Comparison of ENCODE assay signal across 9 cellular contexts in genomic region chr19:741506-742131, GRCh38. TPM values are rescaled to one million over a fixed set of nuclear protein-coding genes. Genes with fewer than 3 reads are reported as not detected.
DNase-seq lines count a peak whose midpoint lies in the region; ATAC-seq and TF ChIP-seq lines count a peak whose summit lies in the region.
"Had no signal": no experiment of that assay in that cellular context is flagged by ENCODE, and none has a peak within 500 bp of the region (broad histone marks: within the 10 kb centered on the region; RNA-seq: fewer than 3 reads in every experiment).

No MANE protein-coding gene starts in this region.

- TF ChIP-seq CTCF in GM12872 (IDR thresholded peaks at IDR 0.05; ENCODE audit: insufficient read depth, low read depth, low read length) (0 out of 3 replicates have a peak, but pooled peaks have one; percentile 26), mucosa of descending colon (IDR thresholded peaks at IDR 0.05) (no peak), omental fat pad (IDR thresholded peaks at IDR 0.05) (no peak)

- ATAC-seq in mucosa of descending colon (no peak), omental fat pad (ENCODE audit: low FRiP score) (no peak)
- ATAC-seq: psoas muscle had no signal

- intact Hi-C loops in mucosa of descending colon (cut with DNase I, micrococcal nuclease): no loop called here

- H3K4me1 ChIP-seq in mucosa of descending colon (ENCODE audit: low read depth): peaks cover 36% of the 10 kb centered on the region
- H3K4me1 ChIP-seq: psoas muscle had no signal

- H3K36me3 ChIP-seq in mucosa of descending colon (ENCODE audit: low read depth): no peaks in the 10 kb centered on the region

- peaks cover 4% of the 10 kb centered on the region for H3K9me3 ChIP-seq in mucosa of descending colon

- DNase-seq in DMS53 (lab: John Stamatoyannopoulos, UW): peak; percentile 48
- DNase-seq in DMS53 treated with DMSO at 0.1 percent for 48 hours (lab: John Stamatoyannopoulos, UW; ENCODE audit: unreplicated experiment): no peak
- peak; percentile 21 for DNase-seq in RPMI7951 (ENCODE audit: low read depth)
- DNase-seq in iPS DF 19.7 (ENCODE audit: low read depth, low spot score): peak; percentile 56
- no peak for DNase-seq in GM19240 (ENCODE audit: insufficient read length, low spot score)
- no peak for DNase-seq in mucosa of descending colon
- DNase-seq in omental fat pad (ENCODE audit: low spot score): no peak
- DNase-seq: psoas muscle had no signal

- H3K4me3 ChIP-seq in mucosa of descending colon: no peak overlapping the region
- H3K4me3 ChIP-seq: psoas muscle had no signal

RNA-seq across cellular contexts. Expression of gene MISP, which starts 9.3 kb away (rescaled TPM):
- total RNA-seq in RPMI7951 (2014; rRNA removed; shearing (Covaris generic)): not detected in 2 replicates
- total RNA-seq in mucosa of descending colon (100 to 1,000 TPM; 184 to 443 (median 361) TPM), omental fat pad (1 to 10 TPM in 3 of 4 donors, not detected in 1; 1.4 to 9.6 (median 3.2) TPM)

RNA-seq across cellular contexts. Expression of gene PALM, which starts 32.9 kb away (rescaled TPM):
- total RNA-seq in RPMI7951 (2014; rRNA removed; shearing (Covaris generic)): 0.10 TPM in 1 of 2 replicates, not detected in the other
- 10 to 100 TPM in 2 of 3 donors, 1 to 10 TPM in 1; 8.1 to 58.4 (median 13.0) TPM for total RNA-seq in mucosa of descending colon
- 100 to 1,000 TPM in 1 of 4 donors, 10 to 100 TPM in 3; 44.6 to 119 (median 54.8) TPM for total RNA-seq in omental fat pad

RNA-seq across cellular contexts. Expression of gene PRSS57, which starts 46.4 kb away (rescaled TPM):
- total RNA-seq in RPMI7951 (2014; rRNA removed; shearing (Covaris generic)): not detected in 2 replicates
- not detected for total RNA-seq in mucosa of descending colon
- total RNA-seq in omental fat pad: under 1 TPM in 1 of 4 donors, not detected in 3; 0.95 TPM

RNA-seq across cellular contexts. Expression of gene PTBP1, which starts 55.6 kb away (rescaled TPM):
- total RNA-seq in RPMI7951 (2014; rRNA removed; shearing (Covaris generic)): 112 and 121 TPM in 2 replicates
- 100 to 1,000 TPM; 204 to 305 (median 281) TPM for total RNA-seq in mucosa of descending colon
- 100 to 1,000 TPM; 106 to 195 (median 137) TPM for total RNA-seq in omental fat pad

Comparison
In these comparisons a context has a peak if more than half of its experiments do, and no peak if none do; other contexts are left out.
1. DNase-seq: peak in DMS53 (single experiment), RPMI7951 (single experiment) and iPS DF 19.7 (single experiment); none in DMS53 treated with DMSO at 0.1 percent for 48 hours (single experiment), GM19240 (single experiment), mucosa of descending colon (0 of 3) and omental fat pad (single experiment).
2. RNA of gene MISP, which starts 9.3 kb away (total RNA-seq): 184 to 443 TPM in mucosa of descending colon; 1.4 to 9.6 TPM in omental fat pad and not detected in RPMI7951; every median in the first group is over 10 times any median in the second.